8 cellular contexts compared by ENCODE assay signal in the genomic region with DNA sequence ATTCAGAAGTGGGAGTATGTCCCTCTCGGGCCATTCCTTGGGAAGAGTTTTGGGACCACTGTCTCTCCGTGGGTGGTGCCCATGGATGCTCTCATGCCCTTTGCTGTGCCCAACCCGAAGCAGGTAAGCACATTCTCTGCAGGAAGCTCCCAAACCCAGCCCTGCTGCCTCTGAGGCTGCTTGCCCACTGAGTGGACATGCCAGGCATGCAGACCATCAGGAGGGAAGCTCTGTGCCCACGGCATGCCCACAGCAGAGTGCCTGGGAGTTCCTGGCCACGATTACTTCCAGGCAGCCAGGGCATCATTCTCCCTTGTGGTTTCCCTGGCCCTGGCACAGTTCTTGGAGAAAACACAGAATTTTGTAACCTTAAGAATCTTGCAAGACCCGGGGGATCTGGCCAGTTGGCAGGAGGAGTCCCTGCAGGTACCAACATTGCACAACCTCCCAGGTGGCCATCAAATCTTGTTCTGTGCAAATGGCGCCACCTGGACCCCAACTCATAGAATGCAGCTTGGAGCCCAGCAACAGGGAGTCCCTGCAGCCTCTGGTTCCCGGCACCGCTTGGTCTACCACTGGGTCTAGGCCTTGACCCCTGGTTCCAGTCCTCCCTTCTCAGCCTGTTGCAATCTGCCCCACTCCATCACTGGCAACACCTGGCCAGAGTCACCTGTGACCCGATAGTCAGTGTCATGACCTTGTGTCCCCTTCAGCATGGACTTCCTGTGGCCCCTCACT. TPM values are rescaled to one million over a fixed set of nuclear protein-coding genes. Genes with fewer than 3 reads are reported as not detected.
DNase-seq lines count a peak whose midpoint lies in the region; ATAC-seq, FAIRE-seq and TF ChIP-seq lines count a peak whose summit lies in the region.

No MANE protein-coding gene starts in this region.

- H3K27me3 ChIP-seq in BJ (ENCODE audit: control insufficient read depth, insufficient read depth, low read length) = no peaks in the 10 kb centered on the region
- no peaks in the 10 kb centered on the region for H3K27me3 ChIP-seq in keratinocyte (ENCODE audit: control insufficient read depth, extremely low read depth, insufficient read depth, low read length)

- H3K4me1 ChIP-seq in keratinocyte (ENCODE audit: control insufficient read depth, extremely low read depth, insufficient read depth, low read length) = peaks cover 6% of the 10 kb centered on the region

- H3K79me2 ChIP-seq in keratinocyte (ENCODE audit: control insufficient read depth, insufficient read depth, low read length) = no peaks in the 10 kb centered on the region

- no peak for ATAC-seq in GM18858 (IDR thresholded peaks at IDR 0.05; ENCODE audit: unreplicated experiment)

- H3K36me3 ChIP-seq in BJ (ENCODE audit: control insufficient read depth, insufficient read depth, low read length) = peaks cover 6% of the 10 kb centered on the region
- H3K36me3 ChIP-seq in keratinocyte (ENCODE audit: control insufficient read depth in 2 of 2, extremely low read depth in 1 of 2, insufficient read depth in 2 of 2, low read length in 2 of 2) = peaks cover 0 to 15% of the 10 kb centered on the region in 2 experiments

- no peak overlapping the region for H3K4me2 ChIP-seq in keratinocyte (ENCODE audit: control insufficient read depth, extremely low read depth, insufficient read depth, low read depth, low read length)

- H2AFZ ChIP-seq in keratinocyte (ENCODE audit: control insufficient read depth, low read length) = no peak overlapping the region

- H3K9me1 ChIP-seq in keratinocyte (ENCODE audit: control insufficient read depth, extremely low read depth, insufficient read depth, low read length) = no peaks in the 10 kb centered on the region

- no peaks in the 10 kb centered on the region for H3K9me3 ChIP-seq in keratinocyte (ENCODE audit: control insufficient read depth, low read depth, low read length)

- peak; percentile 70 for TF ChIP-seq CTCF in BJ (IDR thresholded peaks at IDR 0.05; ENCODE audit: insufficient read depth, low read depth, low read length)
- peak; percentile 79 to 87 (median 82) for TF ChIP-seq CTCF in keratinocyte (optimal IDR thresholded peaks at IDR 0.05 in 1 of 3, IDR thresholded peaks at IDR 0.05 in 1 of 3, conservative IDR thresholded peaks at IDR 0.05 in 1 of 3; ENCODE audit: extremely low read depth in 1 of 3, insufficient read depth in 2 of 3, low read length in 3 of 3)

- no peak overlapping the region for H3K9ac ChIP-seq in keratinocyte (ENCODE audit: control insufficient read depth, extremely low read depth, insufficient read depth, low read length)

- no peaks in the 10 kb centered on the region for H4K20me1 ChIP-seq in keratinocyte (ENCODE audit: control insufficient read depth, extremely low read depth, insufficient read depth, low read length)

- H3K27ac ChIP-seq in keratinocyte (ENCODE audit: control insufficient read depth, insufficient read depth, low read length) = no peak overlapping the region

- peak; percentile 29 for FAIRE-seq in keratinocyte (lab: Jason Lieb, UNC)

- CTCF ChIA-PET in BJ (lab: Yijun Ruan, JAX) = interaction anchor here (0.7 to 3.3 kb wide), 14 partner anchors 10 to 833 kb away, joined by 3 to 38 read pairs (median 4); no protein-coding TSS in a partner anchor

- POLR2A ChIA-PET in BJ (lab: Charles Lee) = no interaction called here

- DNase-seq in BJ (ENCODE audit: low read depth) (no peak), GM19238 (ENCODE audit: insufficient read length, low spot score) (peak; percentile 71), Kasumi-1 (lab: John Stamatoyannopoulos, UW) (peak; percentile 37 to 68), T1000 (lab: John Stamatoyannopoulos, UW) (peak; percentile 22), astrocyte of the hippocampus (ENCODE audit: low read depth, low spot score) (peak; percentile 73), keratinocyte (ENCODE audit: low read depth, low spot score) (no peak)
- DNase-seq in stimulated activated CD4-positive, alpha-beta T cell treated with anti-CD3 and anti-CD28 coated beads, Interleukin-2, amount 100 ng/mL, for 4 hours (ENCODE audit: low read depth) = peak; percentile 49

- dilution Hi-C loops in keratinocyte (cut with MboI; ENCODE audit: extremely low pct_ligation_motif_present, low sequenced_read_pairs) = no loop called here

- no peak overlapping the region for H3K4me3 ChIP-seq in BJ (ENCODE audit: low read depth, low read length)
- H3K4me3 ChIP-seq in keratinocyte (ENCODE audit: control insufficient read depth in 2 of 3, extremely low read depth in 1 of 3, insufficient read depth in 2 of 3, low read depth in 1 of 3, low read length in 3 of 3) = no peak overlapping the region

RNA-seq across cellular contexts. Expression of a gene that starts 20.4 kb away (rescaled TPM):
- 54.8 and 72.3 TPM in 2 replicates for polyA plus RNA-seq in BJ (2011; rRNA removed)
- 54.2 and 96.2 TPM in 2 replicates for polyA minus RNA-seq in BJ (2011; rRNA and poly(A)+ RNA removed)
- 29.4 to 36.1 TPM (median 32.0 TPM) in 3 replicates for polyA plus RNA-seq in keratinocyte
- 6.0 TPM for polyA plus RNA-seq in keratinocyte (2011; ENCODE audit: low read depth)
- 24.5 and 28.3 TPM in 2 replicates for polyA plus RNA-seq in keratinocyte (2011; cell fraction: cytosol; rRNA removed)
- polyA plus RNA-seq in keratinocyte (2011; cell fraction: nucleus; rRNA removed) = 29.0 and 33.6 TPM in 2 replicates
- 19.4 and 41.0 TPM in 2 replicates for polyA plus RNA-seq in keratinocyte (2012; ENCODE audit: low replicate concordance)
- polyA minus RNA-seq in keratinocyte = 43.7 to 57.4 TPM (median 49.2 TPM) in 3 replicates
- 31.1 TPM for polyA minus RNA-seq in keratinocyte (2011; cell fraction: cytosol; rRNA and poly(A)+ RNA removed)
- 14.5 and 18.1 TPM in 2 replicates for polyA minus RNA-seq in keratinocyte (2011; cell fraction: nucleus; rRNA and poly(A)+ RNA removed)

Comparison
In these comparisons a context has a peak if more than half of its experiments do, and no peak if none do; other contexts are left out.
1. DNase-seq: peak in GM19238 (single experiment), Kasumi-1 (2 of 2), T1000 (single experiment), astrocyte of the hippocampus (single experiment) and stimulated activated CD4-positive, alpha-beta T cell treated with anti-CD3 and anti-CD28 coated beads, Interleukin-2, amount 100 ng/mL, for 4 hours (single experiment); none in BJ (single experiment) and keratinocyte (single experiment).